8 cellular contexts compared by ENCODE assay signal in genomic region chr15:98421419-98422085, GRCh38.
DNase-seq lines count a peak whose midpoint lies in the region; ATAC-seq and TF ChIP-seq lines count a peak whose summit lies in the region.

No MANE protein-coding gene starts in this region.

- intact Hi-C loops in A673 (cut with micrococcal nuclease; ENCODE audit: unreplicated experiment) = loop anchor here (1.0 to 10.0 kb wide), 3 partner anchors 109 to 517 kb away; no protein-coding TSS in a partner anchor
- intact Hi-C loops in activated T-helper 1 cell treated with anti-CD3 and anti-CD28 coated beads, Interleukin-12 subunit alpha, Interleukin-12 subunit beta, Interleukin-2, Interleukin-4 antibody, amounts not matched to agents 30 ng/mL and 10 ng/mL and 1 ng/mL, durations not matched to agents 14 hours and 24 hours and 36 hours (cut with micrococcal nuclease) = loop anchor here (1.0 to 5.0 kb wide), 3 partner anchors 110 to 514 kb away; no protein-coding TSS in a partner anchor

- H3K9me3 ChIP-seq in A673 (ENCODE audit: low read depth, low read length, poor library complexity, severe bottlenecking) = no peaks in the 10 kb centered on the region

- no peak overlapping the region for H3K27ac Mint-ChIP-seq in activated T-helper 1 cell treated with anti-CD3 and anti-CD28 coated beads, Interleukin-12 subunit alpha, Interleukin-12 subunit beta, Interleukin-2, Interleukin-4 antibody, amounts not matched to agents 30 ng/mL and 10 ng/mL and 1 ng/mL, durations not matched to agents 14 hours and 24 hours and 36 hours
- H3K27ac Mint-ChIP-seq in neural crest cell (ENCODE audit: unreplicated experiment) = no peak overlapping the region

- peak overlapping the region; percentile 32 for H3K4me3 ChIP-seq in A673 (ENCODE audit: low read depth, low read length, poor library complexity, severe bottlenecking)
- H3K4me3 ChIP-seq in fibroblast of the aortic adventitia (ENCODE audit: low read depth, low read length) = no peak overlapping the region

- DNase-seq in A673 (ENCODE audit: low spot score) (peak; percentile 78), NOMO-1 treated with DMSO at 0.1 percent for 48 hours (lab: John Stamatoyannopoulos, UW; ENCODE audit: unreplicated experiment) (peak; percentile 10), fibroblast of the aortic adventitia (ENCODE audit: low read depth) (peak; percentile 20), neural crest cell (ENCODE audit: low read depth, low spot score) (peak; percentile 91), superior temporal gyrus (ENCODE audit: extremely low spot score) (peak; percentile 63)
- DNase-seq in activated T-helper 1 cell treated with anti-CD3 and anti-CD28 coated beads, Interleukin-12 subunit alpha, Interleukin-12 subunit beta, Interleukin-2, Interleukin-4 antibody, amounts not matched to agents 30 ng/mL and 10 ng/mL and 1 ng/mL, durations not matched to agents 14 hours and 24 hours and 36 hours (ENCODE audit: low spot score) = peak; percentile 48

- CTCF ChIA-PET in A673 (lab: Charles Lee) = interaction anchor here (1.4 to 2.4 kb wide), 4 partner anchors 110 to 244 kb away, joined by 5 to 17 read pairs (median 10); no protein-coding TSS in a partner anchor

- no peaks in the 10 kb centered on the region for H3K4me1 ChIP-seq in A673 (ENCODE audit: insufficient read depth, low read length, poor library complexity, severe bottlenecking)

- no TSS peak for BruUV-seq in A673 (replicated peaks; lab: Mats Ljungman, UMichigan)

- no peak overlapping the region for H3K4me3 Mint-ChIP-seq in activated T-helper 1 cell treated with anti-CD3 and anti-CD28 coated beads, Interleukin-12 subunit alpha, Interleukin-12 subunit beta, Interleukin-2, Interleukin-4 antibody, amounts not matched to agents 30 ng/mL and 10 ng/mL and 1 ng/mL, durations not matched to agents 14 hours and 24 hours and 36 hours
- peak overlapping the region; percentile 41 for H3K4me3 Mint-ChIP-seq in neural crest cell

- POLR2A ChIA-PET in A673 (lab: Charles Lee; ENCODE audit: low non-redundant PET) = no interaction called here

- peak; percentile 86 for ATAC-seq in GM18502 (IDR thresholded peaks at IDR 0.05; ENCODE audit: poor library complexity, unreplicated experiment)
- ATAC-seq in HG03064 (IDR thresholded peaks at IDR 0.05; ENCODE audit: low read depth, unreplicated experiment) = peak; percentile 50

- peak; percentile 97 for TF ChIP-seq CTCF in A673 (conservative IDR thresholded peaks at IDR 0.05; ENCODE audit: low read depth, low read length)
- TF ChIP-seq CTCF in fibroblast of the aortic adventitia (IDR thresholded peaks at IDR 0.05; ENCODE audit: insufficient read depth, low read length) = peak; percentile 89
- peak; percentile 100 for TF ChIP-seq CTCF in neural crest cell (conservative IDR thresholded peaks at IDR 0.05)

- H3K9me3 Mint-ChIP-seq in activated T-helper 1 cell treated with anti-CD3 and anti-CD28 coated beads, Interleukin-12 subunit alpha, Interleukin-12 subunit beta, Interleukin-2, Interleukin-4 antibody, amounts not matched to agents 30 ng/mL and 10 ng/mL and 1 ng/mL, durations not matched to agents 14 hours and 24 hours and 36 hours = no peaks in the 10 kb centered on the region
- no peaks in the 10 kb centered on the region for H3K9me3 Mint-ChIP-seq in neural crest cell

- no peaks in the 10 kb centered on the region for H3K36me3 ChIP-seq in A673 (ENCODE audit: insufficient read depth, low read length, poor library complexity, severe bottlenecking)

- H3K27me3 ChIP-seq in A673 (replicated peaks; ENCODE audit: insufficient read depth, low read depth, low read length, poor library complexity) = peaks cover 26% of the 10 kb centered on the region

- H3K27me3 Mint-ChIP-seq in activated T-helper 1 cell treated with anti-CD3 and anti-CD28 coated beads, Interleukin-12 subunit alpha, Interleukin-12 subunit beta, Interleukin-2, Interleukin-4 antibody, amounts not matched to agents 30 ng/mL and 10 ng/mL and 1 ng/mL, durations not matched to agents 14 hours and 24 hours and 36 hours (ENCODE audit: insufficient read depth) = peaks cover 35% of the 10 kb centered on the region
- peaks cover 60% of the 10 kb centered on the region for H3K27me3 Mint-ChIP-seq in neural crest cell (ENCODE audit: low read depth)

- H3K4me1 Mint-ChIP-seq in activated T-helper 1 cell treated with anti-CD3 and anti-CD28 coated beads, Interleukin-12 subunit alpha, Interleukin-12 subunit beta, Interleukin-2, Interleukin-4 antibody, amounts not matched to agents 30 ng/mL and 10 ng/mL and 1 ng/mL, durations not matched to agents 14 hours and 24 hours and 36 hours (ENCODE audit: low read depth) = no peaks in the 10 kb centered on the region
- peaks cover 5% of the 10 kb centered on the region for H3K4me1 Mint-ChIP-seq in neural crest cell

- no peaks in the 10 kb centered on the region for H3K36me3 Mint-ChIP-seq in activated T-helper 1 cell treated with anti-CD3 and anti-CD28 coated beads, Interleukin-12 subunit alpha, Interleukin-12 subunit beta, Interleukin-2, Interleukin-4 antibody, amounts not matched to agents 30 ng/mL and 10 ng/mL and 1 ng/mL, durations not matched to agents 14 hours and 24 hours and 36 hours (ENCODE audit: low read depth)
- no peaks in the 10 kb centered on the region for H3K36me3 Mint-ChIP-seq in neural crest cell (ENCODE audit: low read depth)

- H3K27ac ChIP-seq in A673 (ENCODE audit: low read depth, low read length, poor library complexity, severe bottlenecking) = no peak overlapping the region

Comparison
In these comparisons a context has a peak if more than half of its experiments do, and no peak if none do; other contexts are left out.
1. DNase-seq: peak in every context shown above with its lines; median percentile 91 in neural crest cell; 78 in A673; 63 in superior temporal gyrus; 48 in activated T-helper 1 cell treated with anti-CD3 and anti-CD28 coated beads, Interleukin-12 subunit alpha, Interleukin-12 subunit beta, Interleukin-2, Interleukin-4 antibody, amounts not matched to agents 30 ng/mL and 10 ng/mL and 1 ng/mL, durations not matched to agents 14 hours and 24 hours and 36 hours; 20 in fibroblast of the aortic adventitia; 10 in NOMO-1 treated with DMSO at 0.1 percent for 48 hours.